Comparison of ENCODE assay signal across 8 cellular contexts in the genomic region with DNA sequence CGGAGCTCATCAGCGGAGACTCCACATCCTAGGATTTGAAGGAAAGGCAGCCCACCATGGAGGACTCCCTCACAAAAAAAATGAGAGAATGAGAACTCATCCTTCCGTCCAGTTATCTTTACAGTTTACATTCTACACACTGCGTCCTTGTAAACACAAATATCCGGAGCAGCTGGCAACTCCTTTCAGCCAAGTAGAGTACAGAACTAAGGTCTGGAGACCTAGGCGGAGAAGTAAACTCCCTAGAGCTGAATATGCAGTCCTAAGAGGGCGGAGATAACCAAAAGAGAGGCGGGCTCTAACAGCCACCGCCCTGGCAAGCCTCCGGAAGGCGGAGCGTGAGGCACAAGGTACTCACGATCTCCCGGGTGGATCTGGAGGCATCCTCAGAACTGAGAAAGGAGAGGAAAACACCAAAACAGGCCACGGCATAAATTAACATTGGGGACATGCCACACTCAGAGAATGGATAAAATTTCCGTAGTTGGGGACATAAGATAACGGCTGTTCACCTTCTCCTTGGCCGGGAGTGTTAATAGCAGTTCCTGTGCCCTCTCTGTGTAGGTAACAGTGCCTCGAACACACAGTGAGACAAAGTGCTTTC. TPM values are rescaled to one million over a fixed set of nuclear protein-coding genes. Genes with fewer than 3 reads are reported as not detected.
DNase-seq lines count a peak whose midpoint lies in the region; ATAC-seq, FAIRE-seq and TF ChIP-seq lines count a peak whose summit lies in the region.

No MANE protein-coding gene starts in this region.

- peaks cover 8% of the 10 kb centered on the region for H3K36me3 Mint-ChIP-seq in activated CD8-positive, alpha-beta T cell treated with anti-CD3 and anti-CD28 coated beads for 36 hours (ENCODE audit: low read depth)
- H3K36me3 Mint-ChIP-seq in memory B cell: peaks cover 2% of the 10 kb centered on the region

- H3K27ac ChIP-seq in ectodermal cell (ENCODE audit: insufficient read depth, low read depth, low read length, poor library complexity, severe bottlenecking): peak overlapping the region; percentile 95

- peak overlapping the region; percentile 96 for H3K4me3 Mint-ChIP-seq in activated CD8-positive, alpha-beta T cell treated with anti-CD3 and anti-CD28 coated beads for 36 hours
- peak overlapping the region; percentile 84 for H3K4me3 Mint-ChIP-seq in memory B cell

- 1% methylated on average over 19 of the region's 19 CpGs for WGBS in ectodermal cell, 2 experiments

- H3K27ac Mint-ChIP-seq in activated CD8-positive, alpha-beta T cell treated with anti-CD3 and anti-CD28 coated beads for 36 hours: peak overlapping the region; percentile 100
- H3K27ac Mint-ChIP-seq in memory B cell: peak overlapping the region; percentile 99

- intact Hi-C loops in activated CD8-positive, alpha-beta T cell treated with anti-CD3 and anti-CD28 coated beads for 36 hours (cut with micrococcal nuclease): loop anchor here (5.0 kb wide), 2 partner anchors 85 to 190 kb away; partner anchors contain the start of genes IMP3 and MAN2C1

- H3K4me1 Mint-ChIP-seq in activated CD8-positive, alpha-beta T cell treated with anti-CD3 and anti-CD28 coated beads for 36 hours (ENCODE audit: low read depth): peaks cover 26% of the 10 kb centered on the region
- peaks cover 29% of the 10 kb centered on the region for H3K4me1 Mint-ChIP-seq in memory B cell

- no peak for FAIRE-seq in D721Med (lab: Jason Lieb, UNC)

- H3K27me3 Mint-ChIP-seq in activated CD8-positive, alpha-beta T cell treated with anti-CD3 and anti-CD28 coated beads for 36 hours: no peaks in the 10 kb centered on the region
- H3K27me3 Mint-ChIP-seq in memory B cell: no peaks in the 10 kb centered on the region

- H3K4me3 ChIP-seq in ectodermal cell (ENCODE audit: insufficient read depth, low read depth, low read length): peak overlapping the region; percentile 84

- H3K9me3 Mint-ChIP-seq in activated CD8-positive, alpha-beta T cell treated with anti-CD3 and anti-CD28 coated beads for 36 hours: no peaks in the 10 kb centered on the region
- no peaks in the 10 kb centered on the region for H3K9me3 Mint-ChIP-seq in memory B cell

- DNase-seq in AG20443 (ENCODE audit: low spot score) (peak; percentile 53), NCI-H82 treated with DMSO at 0.1 percent for 48 hours (lab: John Stamatoyannopoulos, UW; ENCODE audit: unreplicated experiment) (peak; percentile 45), memory B cell (ENCODE audit: low spot score in 2 of 2) (peak; percentile 66 to 68), D721Med (ENCODE audit: insufficient read length, low spot score) (no peak)
- peak; percentile 89 for DNase-seq in activated CD8-positive, alpha-beta T cell treated with anti-CD3 and anti-CD28 coated beads for 36 hours
- DNase-seq in stimulated activated CD8-positive, alpha-beta memory T cell treated with anti-CD3 and anti-CD28 coated beads, Interleukin-12 subunit alpha, Interleukin-12 subunit beta, amount 100 ng/mL, for 24 hours (ENCODE audit: extremely low read depth): peak; percentile 35

- POLR2A ChIA-PET in activated CD8-positive, alpha-beta T cell treated with anti-CD3 and anti-CD28 coated beads for 36 hours (lab: Charles Lee): interaction anchor here (0.8 to 5.6 kb wide), 16 partner anchors 10 to 912 kb away, joined by 3 to 77 read pairs (median 6); partner anchors contain the start of genes ARID3B, IMP3, MAN2C1 and PTPN9

- ATAC-seq in HG03354 (IDR thresholded peaks at IDR 0.05; ENCODE audit: poor library complexity, severe bottlenecking, unreplicated experiment): peak; percentile 9
- peak; percentile 7 for ATAC-seq in activated CD8-positive, alpha-beta T cell treated with anti-CD3 and anti-CD28 coated beads for 36 hours
- peak; percentile 10 for ATAC-seq in memory B cell (ENCODE audit: low read depth)

- H3K9me3 ChIP-seq in ectodermal cell (ENCODE audit: control insufficient read depth, low read length): no peaks in the 10 kb centered on the region

- CTCF ChIA-PET in activated CD8-positive, alpha-beta T cell treated with anti-CD3 and anti-CD28 coated beads for 36 hours (lab: Charles Lee): interaction anchor here (0.9 to 2.9 kb wide), 5 partner anchors 56 to 910 kb away, joined by 3 to 24 read pairs (median 4); partner anchors contain the start of genes IMP3 and MAN2C1

- H3K36me3 ChIP-seq in ectodermal cell (ENCODE audit: control insufficient read depth, insufficient read depth, low read length): no peaks in the 10 kb centered on the region

- no peaks in the 10 kb centered on the region for H3K27me3 ChIP-seq in ectodermal cell (ENCODE audit: control insufficient read depth, insufficient read depth, low read length, poor library complexity, severe bottlenecking)

- peaks cover 3% of the 10 kb centered on the region for H3K4me1 ChIP-seq in ectodermal cell (ENCODE audit: control insufficient read depth, insufficient read depth, low read length)

- no peak for TF ChIP-seq CTCF in activated CD8-positive, alpha-beta T cell treated with anti-CD3 and anti-CD28 coated beads for 36 hours (IDR thresholded peaks at IDR 0.05)
- no peak for TF ChIP-seq CTCF in D721Med (IDR thresholded peaks at IDR 0.05; ENCODE audit: insufficient read depth, missing control alignments)

RNA-seq across cellular contexts. Expression of gene SIN3A, which starts 1.0 kb away (rescaled TPM):
- 10 to 100 TPM; 67.5 to 72.4 TPM for total RNA-seq in activated CD8-positive, alpha-beta T cell treated with anti-CD3 and anti-CD28 coated beads for 36 hours
- polyA plus RNA-seq in ectodermal cell (2013, experiment 1 of 4): 89.6 TPM
- 101 TPM for polyA plus RNA-seq in ectodermal cell (2013, experiment 2 of 4)
- 66.1 TPM for polyA plus RNA-seq in ectodermal cell (2013, experiment 3 of 4)
- 72.5 TPM for polyA plus RNA-seq in ectodermal cell (2013, experiment 4 of 4)
